ENCODE assay signal across 8 cellular contexts in genomic region chr12:8031872-8032241, GRCh38. TPM values are rescaled to one million over a fixed set of nuclear protein-coding genes. Genes with fewer than 3 reads are reported as not detected.
DNase-seq lines count a peak whose midpoint lies in the region; ATAC-seq, FAIRE-seq and TF ChIP-seq lines count a peak whose summit lies in the region.

No MANE protein-coding gene starts in this region.

- H3K9ac ChIP-seq in astrocyte (ENCODE audit: low read length): peak overlapping the region; percentile 96

- no peak for TF ChIP-seq POLR2A in uterus (IDR thresholded peaks at IDR 0.05)

- H3K79me2 ChIP-seq in astrocyte (ENCODE audit: insufficient read depth, low read length): peaks cover 48% of the 10 kb centered on the region

- H3K27ac Mint-ChIP-seq in astrocyte (ENCODE audit: unreplicated experiment): peak overlapping the region; percentile 5
- H3K27ac Mint-ChIP-seq in memory B cell: peak overlapping the region; percentile 91

- peak overlapping the region; percentile 84 for H2AFZ ChIP-seq in astrocyte (ENCODE audit: low read depth, low read length)

- H3K27me3 Mint-ChIP-seq in astrocyte (ENCODE audit: low read depth, unreplicated experiment) (no peaks in the 10 kb centered on the region), memory B cell (no peaks in the 10 kb centered on the region)

- no peaks in the 10 kb centered on the region for H3K9me3 Mint-ChIP-seq in astrocyte (ENCODE audit: unreplicated experiment)
- H3K9me3 Mint-ChIP-seq in memory B cell: no peaks in the 10 kb centered on the region

- peak overlapping the region; percentile 90 for H3K4me3 ChIP-seq in cardiac muscle cell
- peak overlapping the region; percentile 89 for H3K4me3 ChIP-seq in astrocyte (ENCODE audit: insufficient read depth, low read depth, low read length)
- H3K4me3 ChIP-seq in uterus: peak overlapping the region; percentile 80 to 95

- no peak for FAIRE-seq in astrocyte (lab: Jason Lieb, UNC)

- no peak for TF ChIP-seq CTCF in cardiac muscle cell (IDR thresholded peaks at IDR 0.05; ENCODE audit: low read depth, low read length)
- TF ChIP-seq CTCF in astrocyte (IDR thresholded peaks at IDR 0.05; ENCODE audit: insufficient read depth, low read depth, low read length): no peak
- no peak for TF ChIP-seq CTCF in uterus (IDR thresholded peaks at IDR 0.05)

- H3K4me1 ChIP-seq in cardiac muscle cell (ENCODE audit: low read depth): peaks cover 34% of the 10 kb centered on the region
- H3K4me1 ChIP-seq in astrocyte (ENCODE audit: insufficient read depth, low read length): peaks cover 33% of the 10 kb centered on the region
- peaks cover 0 to 3% of the 10 kb centered on the region in 2 donors for H3K4me1 ChIP-seq in uterus

- no peak for ATAC-seq in Right ventricle myocardium inferior
- no peak for ATAC-seq in memory B cell (ENCODE audit: low read depth)

- intact Hi-C loops in Right ventricle myocardium inferior (cut with DNase I) (no loop called here), uterus (cut with DNase I; ENCODE audit: low total_unique reads) (no loop called here)

- peaks cover 32% of the 10 kb centered on the region for H4K20me1 ChIP-seq in astrocyte (ENCODE audit: insufficient read depth, low read length)

- H3K4me1 Mint-ChIP-seq in astrocyte (ENCODE audit: low read depth, unreplicated experiment) (peaks cover 26% of the 10 kb centered on the region), memory B cell (peaks cover 40% of the 10 kb centered on the region)

- peaks cover 4% of the 10 kb centered on the region for H3K36me3 Mint-ChIP-seq in astrocyte (ENCODE audit: low read depth, unreplicated experiment)
- peaks cover 2% of the 10 kb centered on the region for H3K36me3 Mint-ChIP-seq in memory B cell

- peak overlapping the region; percentile 98 for H3K4me2 ChIP-seq in astrocyte (ENCODE audit: low read length)

- H3K27ac ChIP-seq in cardiac muscle cell (peak overlapping the region; percentile 96), astrocyte (ENCODE audit: low read depth, low read length) (peak overlapping the region; percentile 87), uterus (peak overlapping the region; percentile 97 to 98)

- DNase-seq in cardiac muscle cell (ENCODE audit: low read depth in 1 of 2, low spot score in 1 of 2) (no peak), Right ventricle myocardium inferior (ENCODE audit: missing footprints) (no peak), astrocyte (ENCODE audit: low read depth) (no peak), memory B cell (ENCODE audit: low spot score in 2 of 2) (no peak), uterus (no peak), glomerular visceral epithelial cell (ENCODE audit: extremely low spot score) (no peak), KG1 (lab: John Stamatoyannopoulos, UW) (no peak), NCI-H345 treated with DMSO at 0.1 percent for 48 hours (lab: John Stamatoyannopoulos, UW; ENCODE audit: unreplicated experiment) (no peak)

- H3K9me3 ChIP-seq in cardiac muscle cell (ENCODE audit: low read depth): no peaks in the 10 kb centered on the region
- H3K9me3 ChIP-seq in astrocyte (ENCODE audit: insufficient read depth, low read depth, low read length): no peaks in the 10 kb centered on the region
- H3K9me3 ChIP-seq in uterus: no peaks in the 10 kb centered on the region

- H3K36me3 ChIP-seq in cardiac muscle cell (no peaks in the 10 kb centered on the region), astrocyte (ENCODE audit: insufficient read depth, low read length) (no peaks in the 10 kb centered on the region), uterus (no peaks in the 10 kb centered on the region)

- H3K4me3 Mint-ChIP-seq in astrocyte (ENCODE audit: unreplicated experiment) (peak overlapping the region; percentile 88), memory B cell (peak overlapping the region; percentile 82)

- H3K27me3 ChIP-seq in cardiac muscle cell: no peaks in the 10 kb centered on the region
- no peaks in the 10 kb centered on the region for H3K27me3 ChIP-seq in astrocyte (ENCODE audit: insufficient read depth, low read length)
- H3K27me3 ChIP-seq in uterus: no peaks in the 10 kb centered on the region

RNA-seq across cellular contexts. Expression of gene FOXJ2, which starts 0.7 kb away (rescaled TPM):
- 22.9 and 26.6 TPM in 2 replicates for total RNA-seq in cardiac muscle cell
- polyA plus RNA-seq in cardiac muscle cell: 23.6 and 24.1 TPM in 2 replicates
- 23.4 TPM for total RNA-seq in Right ventricle myocardium inferior
- 16.0 and 16.9 TPM in 2 replicates for total RNA-seq in astrocyte
- 10 to 100 TPM in 2 of 4 donors, 1 to 10 TPM in 2; 7.4 to 37.7 (median 10.8) TPM for total RNA-seq in uterus

RNA-seq across cellular contexts. Expression of gene C3AR1, which starts 34.3 kb away (rescaled TPM):
- total RNA-seq in cardiac muscle cell (not detected in 2 replicates), Right ventricle myocardium inferior (9.0 TPM), astrocyte (7.1 and 8.3 TPM in 2 replicates), uterus (10 to 100 TPM in 1 of 4 donors, 1 to 10 TPM in 3; 1.0 to 23.8 (median 4.4) TPM)
- not detected in 2 replicates for polyA plus RNA-seq in cardiac muscle cell

RNA-seq across cellular contexts. Expression of gene NECAP1, which starts 50.2 kb away (rescaled TPM):
- total RNA-seq in cardiac muscle cell (59.9 and 68.9 TPM in 2 replicates), Right ventricle myocardium inferior (16.6 TPM), astrocyte (27.6 and 30.9 TPM in 2 replicates), uterus (10 to 100 TPM in 3 of 4 donors, 1 to 10 TPM in 1; 10.0 to 49.6 (median 25.4) TPM)
- polyA plus RNA-seq in cardiac muscle cell: 43.9 and 47.7 TPM in 2 replicates
